Comparison of ENCODE assay signal across 8 cellular contexts in the genomic region with DNA sequence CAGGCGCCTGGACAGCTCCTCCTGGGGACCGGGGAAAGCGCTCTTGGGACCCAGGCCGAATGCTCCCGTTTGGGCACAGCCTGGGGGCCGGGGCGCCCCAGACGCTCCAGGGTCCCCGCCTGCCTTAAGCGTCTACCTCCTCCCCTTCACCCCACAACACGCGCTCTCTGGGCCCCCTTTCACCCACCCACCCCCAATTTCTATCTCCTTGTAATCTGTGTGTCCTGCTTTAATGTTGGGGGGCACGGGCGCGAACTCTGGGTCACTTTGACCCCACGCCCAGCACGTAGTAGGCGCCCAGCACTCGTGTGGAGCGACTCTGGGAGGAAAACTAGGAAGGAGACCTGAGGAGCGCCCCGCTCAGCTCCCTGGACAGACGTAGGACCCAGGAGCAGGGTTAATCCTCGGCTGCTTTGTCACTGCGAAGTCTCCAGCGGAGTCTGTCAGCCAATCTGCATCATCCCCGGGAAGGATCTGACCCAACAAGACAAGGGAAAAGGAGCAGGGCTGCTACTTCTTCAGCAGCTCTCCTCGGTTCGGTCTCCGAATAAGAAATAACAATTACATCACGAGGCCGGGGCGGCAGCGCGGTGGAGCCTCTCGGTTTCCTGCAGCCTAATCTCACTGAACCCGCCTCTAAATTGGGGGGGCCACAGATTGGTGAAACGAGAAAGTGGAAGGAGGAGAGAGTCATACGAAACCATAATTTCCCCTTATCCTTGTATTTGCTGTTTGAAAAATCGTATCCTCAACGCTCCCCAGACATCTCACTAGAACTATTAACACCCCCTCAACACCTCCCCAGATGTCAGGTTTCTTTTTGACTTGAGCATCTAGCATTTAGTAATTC. TPM values are rescaled to one million over a fixed set of nuclear protein-coding genes. Genes with fewer than 3 reads are reported as not detected.
A peak's percentile ranks its signal among the peaks of the same experiment; 100 is the strongest.
DNase-seq lines count a peak whose midpoint lies in the region; ATAC-seq and TF ChIP-seq lines count a peak whose summit lies in the region.

No MANE protein-coding gene starts in this region.

- no peaks in the 10 kb centered on the region for H3K27me3 Mint-ChIP-seq in nephron progenitor cell (ENCODE audit: low read depth, poor library complexity)

- peak overlapping the region; percentile 97 for H3K4me3 Mint-ChIP-seq in nephron progenitor cell

- H3K4me3 ChIP-seq in fibroblast of villous mesenchyme (ENCODE audit: low read depth, low read length), result peak overlapping the region; percentile 83

- ATAC-seq in HG03103 (IDR thresholded peaks at IDR 0.05; ENCODE audit: low read depth, unreplicated experiment) (peak; percentile 29), GM18870 (IDR thresholded peaks at IDR 0.05; ENCODE audit: unreplicated experiment) (no peak)

- TF ChIP-seq CTCF in fibroblast of villous mesenchyme (IDR thresholded peaks at IDR 0.05; ENCODE audit: insufficient read depth, low read depth, low read length), result no peak
- TF ChIP-seq CTCF in nephron progenitor cell (IDR thresholded peaks at IDR 0.05), result no peak

- H3K4me1 Mint-ChIP-seq in nephron progenitor cell, result peaks cover 52% of the 10 kb centered on the region

- peak overlapping the region; percentile 99 for H3K27ac Mint-ChIP-seq in nephron progenitor cell

- H3K36me3 Mint-ChIP-seq in nephron progenitor cell (ENCODE audit: low read depth), result peaks cover 11% of the 10 kb centered on the region

- DNase-seq in ELR (ENCODE audit: low read depth) (peak; percentile 83), SIG-M5 (lab: John Stamatoyannopoulos, UW) (peak; percentile 47), activated gamma-delta T cell treated with Interleukin-2 at 50 U/mL for 16 hours (peak; percentile 68), fibroblast of villous mesenchyme (ENCODE audit: low read depth) (peak; percentile 86), nephron progenitor cell (peak; percentile 53)
- peak; percentile 51 to 80 (median 72) for DNase-seq in stimulated activated naive CD4-positive, alpha-beta T cell (lab: John Stamatoyannopoulos, UW)

- no peaks in the 10 kb centered on the region for H3K9me3 Mint-ChIP-seq in nephron progenitor cell

RNA-seq across cellular contexts. Expression of gene NRIP1, which starts 0.8 kb away (rescaled TPM):
- 46.1 and 56.6 TPM in 2 replicates for total RNA-seq in fibroblast of villous mesenchyme
